Comparison of ENCODE assay signal across 18 cellular contexts in genomic region chr4:142278171-142278570, GRCh38.
DNase-seq lines count a peak whose midpoint lies in the region; ATAC-seq, FAIRE-seq and TF ChIP-seq lines count a peak whose summit lies in the region.
"Had no signal": no experiment of that assay in that cellular context is flagged by ENCODE, and none has a peak within 500 bp of the region (broad histone marks: within the 10 kb centered on the region; RNA-seq: fewer than 3 reads in every experiment).

No MANE protein-coding gene starts in this region.

- H3K4me1 ChIP-seq in OCI-LY3 (ENCODE audit: low read length) = peaks cover 18% of the 10 kb centered on the region
- H3K4me1 ChIP-seq in H1 (replicated peaks in 1 of 4; ENCODE audit: control insufficient read depth in 3 of 4, insufficient read depth in 4 of 4, low read length in 3 of 4) = no peaks in the 10 kb centered on the region
- no peaks in the 10 kb centered on the region for H3K4me1 ChIP-seq in trophoblast cell (ENCODE audit: control insufficient read depth in 1 of 2, insufficient read depth in 2 of 2, low read length in 2 of 2)

- TF ChIP-seq EP300 in H1 (IDR thresholded peaks at IDR 0.05; ENCODE audit: borderline replicate concordance in 1 of 2, low read depth in 2 of 2, low read length in 2 of 2) = no peak

- no peaks in the 10 kb centered on the region for H3K36me3 ChIP-seq in OCI-LY3 (replicated peaks; ENCODE audit: low read depth, low read length)
- H3K36me3 ChIP-seq in H1 (ENCODE audit: control insufficient read depth in 2 of 4, insufficient read depth in 4 of 4, low read length in 3 of 4) = no peaks in the 10 kb centered on the region
- H3K36me3 ChIP-seq in trophoblast cell (ENCODE audit: control insufficient read depth in 1 of 2, insufficient read depth in 2 of 2, low read length in 2 of 2) = no peaks in the 10 kb centered on the region

- CTCF ChIA-PET in H1 (lab: Charles Lee; ENCODE audit: partially characterized antibody) = interaction anchor here (0.8 to 1.2 kb wide), 3 partner anchors 16 to 29 kb away, joined by 3 read pairs; no protein-coding TSS in a partner anchor

- no peak overlapping the region for H3K4me3 ChIP-seq in AG10803 (ENCODE audit: low read length)
- no peak overlapping the region for H3K4me3 ChIP-seq in OCI-LY3 (ENCODE audit: low read length)
- H3K4me3 ChIP-seq in H1 (ENCODE audit: extremely low read depth in 1 of 4, insufficient read depth in 2 of 4, low read depth in 3 of 4, low read length in 4 of 4) = no peak overlapping the region
- no peak overlapping the region for H3K4me3 ChIP-seq in trophoblast cell (ENCODE audit: low read depth, low read length)

- H3K18ac ChIP-seq in H1 (ENCODE audit: extremely low read depth, low read length) (no peak overlapping the region), trophoblast cell (ENCODE audit: low read length) (no peak overlapping the region)

- H3K9me3 ChIP-seq in OCI-LY3 (ENCODE audit: insufficient read depth, low read length) = no peaks in the 10 kb centered on the region
- H3K9me3 ChIP-seq in H1 (ENCODE audit: insufficient read depth in 2 of 2, low read depth in 1 of 2, low read length in 1 of 2) = no peaks in the 10 kb centered on the region
- no peaks in the 10 kb centered on the region for H3K9me3 ChIP-seq in trophoblast cell (ENCODE audit: insufficient read depth, low read depth, low read length)

- H2BK120ac ChIP-seq in H1 (replicated peaks; ENCODE audit: low read depth, low read length) (no peak overlapping the region), trophoblast cell (ENCODE audit: insufficient read depth, low read length, poor library complexity) (no peak overlapping the region)

- no peak overlapping the region for H3K56ac ChIP-seq in H1 (replicated peaks; ENCODE audit: insufficient read length, low read depth, low read length)

- H3K79me2 ChIP-seq in OCI-LY3 (ENCODE audit: low read length) (no peaks in the 10 kb centered on the region), H1 (ENCODE audit: control insufficient read depth in 1 of 2, insufficient read depth in 2 of 2, low read length in 2 of 2) (no peaks in the 10 kb centered on the region), trophoblast cell (ENCODE audit: control insufficient read depth, insufficient read depth, low read length, poor library complexity) (no peaks in the 10 kb centered on the region)

- H4K5ac ChIP-seq in H1 (ENCODE audit: insufficient read length, low read depth, low read length) = no peak overlapping the region

- no peak overlapping the region for H2AFZ ChIP-seq in OCI-LY3 (ENCODE audit: low read depth, low read length)
- peak overlapping the region; percentile 17; the same call in 1 of the 2 replicates for H2AFZ ChIP-seq in H1 (ENCODE audit: low read length)
- no peak overlapping the region for H2AFZ ChIP-seq in trophoblast cell (ENCODE audit: insufficient read depth, low read length, poor library complexity)

- H3K9ac ChIP-seq in OCI-LY3 (ENCODE audit: low read length) = no peak overlapping the region
- H3K9ac ChIP-seq in H1 (replicated peaks in 1 of 4; ENCODE audit: extremely low read depth in 1 of 4, low read depth in 3 of 4, low read length in 3 of 4) = no peak overlapping the region
- no peak overlapping the region for H3K9ac ChIP-seq in trophoblast cell (ENCODE audit: low read length)

- no peak overlapping the region for H4K12ac ChIP-seq in trophoblast cell (ENCODE audit: low read depth, low read length)

- DNase-seq in AG10803 (ENCODE audit: low read depth) = peak; percentile 2
- DNase-seq in EH (ENCODE audit: low read depth) = peak; percentile 55
- no peak for DNase-seq in H1 (ENCODE audit: low read depth in 1 of 2, low spot score in 2 of 2)
- no peak for DNase-seq in trophoblast cell
- no peak for DNase-seq in NCI-H2081 treated with DMSO at 0.1 percent for 48 hours (lab: John Stamatoyannopoulos, UW)
- no peak for DNase-seq in dedifferentiated amniotic fluid mesenchymal stem cell (ENCODE audit: extremely low spot score)
- DNase-seq: DMS79 treated with DMSO at 0.1 percent for 48 hours, GDM1, HCEC 1CT, NCI-H1092 treated with DMSO at 0.1 percent for 48 hours, NCI-H1694 treated with DMSO at 0.1 percent for 48 hours, NCI-H2107, NCI-H510A treated with DMSO at 0.1 percent for 48 hours, NCI-H774, SHP77 had no signal

- H2BK12ac ChIP-seq in H1 (ENCODE audit: low read depth, low read length) (no peak overlapping the region), trophoblast cell (ENCODE audit: low read length) (no peak overlapping the region)

- FAIRE-seq in H1 (lab: Jason Lieb, UNC) = no peak

- no peak overlapping the region for H3K27ac ChIP-seq in OCI-LY3 (ENCODE audit: low read length)
- H3K27ac ChIP-seq in H1 (ENCODE audit: low read depth, low read length) = no peak overlapping the region
- H3K27ac ChIP-seq in trophoblast cell (ENCODE audit: low read depth, low read length) = no peak overlapping the region
- H3K27ac ChIP-seq: C4-2B had no signal

- H4K8ac ChIP-seq in H1 (ENCODE audit: extremely low read depth, insufficient read depth, low read length) = no peak overlapping the region
- H4K8ac ChIP-seq in trophoblast cell (ENCODE audit: low read depth, low read length) = no peak overlapping the region

- POLR2A ChIA-PET in H1 (lab: Charles Lee; ENCODE audit: partially characterized antibody) = no interaction called here

- H4K20me1 ChIP-seq in OCI-LY3 (ENCODE audit: insufficient read depth, low read length) (no peaks in the 10 kb centered on the region), H1 (replicated peaks in 1 of 2; ENCODE audit: control insufficient read depth in 1 of 2, insufficient read depth in 2 of 2, low read length in 2 of 2) (no peaks in the 10 kb centered on the region)

- WGBS in H1 (ENCODE audit: extremely low coverage in 1 of 2, insufficient coverage in 1 of 2, insufficient read length in 1 of 2, insufficient replicate concordance in 2 of 2, low coverage in 1 of 2, low lambda C conversion rate in 2 of 2, missing lambda C conversion rate in 1 of 2), 2 experiments = 100% methylated on average over 1 of the region's 1 CpG; no CpG with 5 or more reads in 1 of the 2 experiments
- WGBS in trophoblast cell (ENCODE audit: extremely low coverage, insufficient coverage, insufficient read length) = no CpG with 5 or more reads among the region's 1 CpG

- no peak for TF ChIP-seq RAD21 in H1 (IDR thresholded peaks at IDR 0.05 in 1 of 2, conservative IDR thresholded peaks at IDR 0.05 in 1 of 2; ENCODE audit: low read depth in 2 of 2, low read length in 2 of 2)

- H4K91ac ChIP-seq in H1 (replicated peaks; ENCODE audit: insufficient read length, low read length) = no peak overlapping the region
- no peak overlapping the region for H4K91ac ChIP-seq in trophoblast cell (ENCODE audit: low read depth, low read length)

- TF ChIP-seq POLR2A in H1 (IDR thresholded peaks at IDR 0.05; ENCODE audit: control extremely low read depth in 1 of 2, low read depth in 2 of 2, low read length in 2 of 2) = no peak

- H3K23ac ChIP-seq in H1 (ENCODE audit: insufficient read length) = no peak overlapping the region
- H3K23ac ChIP-seq in trophoblast cell (ENCODE audit: low read length) = no peak overlapping the region

- H2BK5ac ChIP-seq in H1 (ENCODE audit: low read depth, low read length) = no peak overlapping the region
- no peak overlapping the region for H2BK5ac ChIP-seq in trophoblast cell (ENCODE audit: low read depth, low read length, poor library complexity)

- H3K79me1 ChIP-seq in H1 (ENCODE audit: low read depth, low read length) = no peaks in the 10 kb centered on the region
- no peaks in the 10 kb centered on the region for H3K79me1 ChIP-seq in trophoblast cell (ENCODE audit: low read length)

- H2BK15ac ChIP-seq in H1 (ENCODE audit: low read length) = no peak overlapping the region

- no peak for ATAC-seq in HG03571 (IDR thresholded peaks at IDR 0.05; ENCODE audit: unreplicated experiment)

- H2BK20ac ChIP-seq in H1 (ENCODE audit: low read length) = no peak overlapping the region

- no peaks in the 10 kb centered on the region for H3K23me2 ChIP-seq in H1 (ENCODE audit: low read depth, low read length)

- H2AK5ac ChIP-seq in H1 (ENCODE audit: low read depth, low read length) = no peak overlapping the region
- no peak overlapping the region for H2AK5ac ChIP-seq in trophoblast cell (ENCODE audit: low read length)

- H3K4me2 ChIP-seq in OCI-LY3 (ENCODE audit: low read length) (peak overlapping the region; percentile 34; the same call in 1 of the 2 replicates), H1 (ENCODE audit: insufficient read depth in 1 of 2, low read depth in 2 of 2, low read length in 2 of 2) (no peak overlapping the region), trophoblast cell (ENCODE audit: low read length) (no peak overlapping the region)

- H3K14ac ChIP-seq in H1 (ENCODE audit: insufficient read length) (no peak overlapping the region), trophoblast cell (ENCODE audit: low read length) (no peak overlapping the region)

- TF ChIP-seq CTCF in AG10803 (conservative IDR thresholded peaks at IDR 0.05; ENCODE audit: low read length) (no peak), OCI-LY3 (IDR thresholded peaks at IDR 0.05; ENCODE audit: low read depth, low read length) (no peak), H1 (IDR thresholded peaks at IDR 0.05; ENCODE audit: control extremely low read depth in 1 of 3, insufficient read depth in 1 of 3, low read depth in 1 of 3, low read length in 3 of 3) (no peak)

- H3K4ac ChIP-seq in H1 (replicated peaks; ENCODE audit: insufficient read length, low read depth, low read length) (no peak overlapping the region), trophoblast cell (ENCODE audit: low read depth, low read length) (no peak overlapping the region)

- H3K27me3 ChIP-seq in OCI-LY3 (ENCODE audit: low read depth, low read length) (peaks cover 32% of the 10 kb centered on the region; the same call in 1 of the 2 replicates), H1 (replicated peaks in 1 of 4; ENCODE audit: control insufficient read depth in 3 of 4, extremely low read depth in 1 of 4, insufficient read depth in 3 of 4, low read length in 3 of 4) (no peaks in the 10 kb centered on the region), trophoblast cell (ENCODE audit: insufficient read depth, low read length) (no peaks in the 10 kb centered on the region)

TF ChIP-seq in H1, 55 proteins besides CTCF, POLR2A, EP300 and RAD21:
- TF ChIP-seq KDM4A (IDR thresholded peaks at IDR 0.05; ENCODE audit: low read depth, low read length, severe bottlenecking) (no peak), BCL11A (IDR thresholded peaks at IDR 0.05; ENCODE audit: low read depth in 2 of 2, low read length in 2 of 2) (no peak), KDM1A (IDR thresholded peaks at IDR 0.05; ENCODE audit: borderline replicate concordance, low read length) (no peak), RXRA (IDR thresholded peaks at IDR 0.05; ENCODE audit: insufficient read depth, low read depth, low read length) (no peak), TEAD4 (IDR thresholded peaks at IDR 0.05; ENCODE audit: low read depth, low read length) (no peak), RFX5 (IDR thresholded peaks at IDR 0.05; ENCODE audit: borderline replicate concordance, low read depth, low read length) (no peak), BRCA1 (IDR thresholded peaks at IDR 0.05; ENCODE audit: low read depth, low read length) (no peak), SP2 (IDR thresholded peaks at IDR 0.05; ENCODE audit: low read length) (no peak)

Comparison
In these comparisons a context has a peak if more than half of its experiments do, and no peak if none do; other contexts are left out.
1. DNase-seq: peak in AG10803 (single experiment) and EH (single experiment); none in H1 (0 of 2), trophoblast cell (0 of 2), NCI-H2081 treated with DMSO at 0.1 percent for 48 hours (single experiment) and dedifferentiated amniotic fluid mesenchymal stem cell (single experiment).